In the genomic region with DNA sequence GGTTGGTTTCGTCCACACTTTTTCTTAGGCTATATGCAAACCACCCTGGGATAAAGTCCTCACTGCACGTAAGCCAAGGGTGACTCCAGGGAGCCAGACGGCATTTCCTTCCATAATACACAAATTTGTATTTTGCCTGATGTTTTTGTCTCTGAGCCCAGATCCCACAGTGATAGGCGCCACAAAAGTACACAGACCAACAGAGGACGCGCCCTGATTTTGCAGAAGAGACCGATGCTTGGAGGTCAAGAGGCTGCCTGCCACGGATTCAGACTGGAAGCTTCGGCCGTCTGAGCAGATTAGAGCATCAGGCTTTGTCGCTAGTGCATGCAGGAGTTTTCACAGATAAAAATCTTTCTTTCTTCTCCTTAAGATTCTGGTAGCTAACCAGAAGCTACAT, we compare ENCODE assay signal across 1 cellular context.
TF ChIP-seq lines count a peak whose summit lies in the region.

No MANE protein-coding gene starts in this region.

TF ChIP-seq in HepG2, 621 proteins besides CTCF, POLR2A, EP300 and RAD21 (continued from another document and continues in another):
- TF ChIP-seq, protein P1, sequence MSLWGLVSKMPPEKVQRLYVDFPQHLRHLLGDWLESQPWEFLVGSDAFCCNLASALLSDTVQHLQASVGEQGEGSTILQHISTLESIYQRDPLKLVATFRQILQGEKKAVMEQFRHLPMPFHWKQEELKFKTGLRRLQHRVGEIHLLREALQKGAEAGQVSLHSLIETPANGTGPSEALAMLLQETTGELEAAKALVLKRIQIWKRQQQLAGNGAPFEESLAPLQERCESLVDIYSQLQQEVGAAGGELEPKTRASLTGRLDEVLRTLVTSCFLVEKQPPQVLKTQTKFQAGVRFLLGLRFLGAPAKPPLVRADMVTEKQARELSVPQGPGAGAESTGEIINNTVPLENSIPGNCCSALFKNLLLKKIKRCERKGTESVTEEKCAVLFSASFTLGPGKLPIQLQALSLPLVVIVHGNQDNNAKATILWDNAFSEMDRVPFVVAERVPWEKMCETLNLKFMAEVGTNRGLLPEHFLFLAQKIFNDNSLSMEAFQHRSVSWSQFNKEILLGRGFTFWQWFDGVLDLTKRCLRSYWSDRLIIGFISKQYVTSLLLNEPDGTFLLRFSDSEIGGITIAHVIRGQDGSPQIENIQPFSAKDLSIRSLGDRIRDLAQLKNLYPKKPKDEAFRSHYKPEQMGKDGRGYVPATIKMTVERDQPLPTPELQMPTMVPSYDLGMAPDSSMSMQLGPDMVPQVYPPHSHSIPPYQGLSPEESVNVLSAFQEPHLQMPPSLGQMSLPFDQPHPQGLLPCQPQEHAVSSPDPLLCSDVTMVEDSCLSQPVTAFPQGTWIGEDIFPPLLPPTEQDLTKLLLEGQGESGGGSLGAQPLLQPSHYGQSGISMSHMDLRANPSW (CRISPR knock-in tag; IDR thresholded peaks at IDR 0.05; ENCODE audit: borderline replicate concordance), result no peak
- TF ChIP-seq, protein P2, sequence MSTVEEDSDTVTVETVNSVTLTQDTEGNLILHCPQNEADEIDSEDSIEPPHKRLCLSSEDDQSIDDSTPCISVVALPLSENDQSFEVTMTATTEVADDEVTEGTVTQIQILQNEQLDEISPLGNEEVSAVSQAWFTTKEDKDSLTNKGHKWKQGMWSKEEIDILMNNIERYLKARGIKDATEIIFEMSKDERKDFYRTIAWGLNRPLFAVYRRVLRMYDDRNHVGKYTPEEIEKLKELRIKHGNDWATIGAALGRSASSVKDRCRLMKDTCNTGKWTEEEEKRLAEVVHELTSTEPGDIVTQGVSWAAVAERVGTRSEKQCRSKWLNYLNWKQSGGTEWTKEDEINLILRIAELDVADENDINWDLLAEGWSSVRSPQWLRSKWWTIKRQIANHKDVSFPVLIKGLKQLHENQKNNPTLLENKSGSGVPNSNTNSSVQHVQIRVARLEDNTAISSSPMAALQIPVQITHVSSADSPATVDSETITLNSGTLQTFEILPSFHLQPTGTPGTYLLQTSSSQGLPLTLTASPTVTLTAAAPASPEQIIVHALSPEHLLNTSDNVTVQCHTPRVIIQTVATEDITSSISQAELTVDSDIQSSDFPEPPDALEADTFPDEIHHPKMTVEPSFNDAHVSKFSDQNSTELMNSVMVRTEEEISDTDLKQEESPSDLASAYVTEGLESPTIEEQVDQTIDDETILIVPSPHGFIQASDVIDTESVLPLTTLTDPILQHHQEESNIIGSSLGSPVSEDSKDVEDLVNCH (CRISPR knock-in tag; IDR thresholded peaks at IDR 0.05), result no peak
- TF ChIP-seq, protein P3, sequence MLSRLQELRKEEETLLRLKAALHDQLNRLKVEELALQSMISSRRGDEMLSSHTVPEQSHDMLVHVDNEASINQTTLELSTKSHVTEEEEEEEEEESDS (CRISPR knock-in tag; IDR thresholded peaks at IDR 0.05; ENCODE audit: borderline replicate concordance), result no peak
- TF ChIP-seq NR2C2 (CRISPR knock-in tag; IDR thresholded peaks at IDR 0.05; ENCODE audit: borderline replicate concordance) (no peak), ZNF777 (CRISPR knock-in tag; IDR thresholded peaks at IDR 0.05) (0 out of 2 replicates have a peak, but pooled peaks have one; percentile 18), ZNF251 (CRISPR knock-in tag; IDR thresholded peaks at IDR 0.05) (no peak), ZFP36 (IDR thresholded peaks at IDR 0.05; ENCODE audit: borderline replicate concordance, low read depth, low read length, partially characterized antibody) (no peak), ZSCAN20 (CRISPR knock-in tag; IDR thresholded peaks at IDR 0.05; ENCODE audit: borderline replicate concordance) (no peak), KDM5A (IDR thresholded peaks at IDR 0.05; ENCODE audit: borderline replicate concordance, low read length) (no peak), CHCHD3 (CRISPR knock-in tag; IDR thresholded peaks at IDR 0.05) (no peak), ZFP82 (CRISPR knock-in tag; IDR thresholded peaks at IDR 0.05; ENCODE audit: borderline replicate concordance) (0 out of 2 replicates have a peak, but pooled peaks have one; percentile 17), KLF13 (CRISPR knock-in tag; IDR thresholded peaks at IDR 0.05) (no peak), JUND (CRISPR knock-in tag; IDR thresholded peaks at IDR 0.05) (no peak), ZNF282 (IDR thresholded peaks at IDR 0.05; ENCODE audit: partially characterized antibody) (no peak), POLR2G (IDR thresholded peaks at IDR 0.05; ENCODE audit: low read depth, low read length) (no peak), ZNF207 (IDR thresholded peaks at IDR 0.05; ENCODE audit: borderline replicate concordance) (no peak), RARA (CRISPR knock-in tag; IDR thresholded peaks at IDR 0.05) (0 out of 2 replicates have a peak, but pooled peaks have one; percentile 18), FOSL1 (CRISPR knock-in tag; IDR thresholded peaks at IDR 0.05; ENCODE audit: borderline replicate concordance) (no peak), ZFP1 (CRISPR knock-in tag; IDR thresholded peaks at IDR 0.05) (no peak), RBM22 (optimal IDR thresholded peaks at IDR 0.05; ENCODE audit: low read length) (no peak)
- TF ChIP-seq, protein P4, sequence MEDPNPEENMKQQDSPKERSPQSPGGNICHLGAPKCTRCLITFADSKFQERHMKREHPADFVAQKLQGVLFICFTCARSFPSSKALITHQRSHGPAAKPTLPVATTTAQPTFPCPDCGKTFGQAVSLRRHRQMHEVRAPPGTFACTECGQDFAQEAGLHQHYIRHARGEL (CRISPR knock-in tag; IDR thresholded peaks at IDR 0.05), result no peak
- TF ChIP-seq, protein P5, sequence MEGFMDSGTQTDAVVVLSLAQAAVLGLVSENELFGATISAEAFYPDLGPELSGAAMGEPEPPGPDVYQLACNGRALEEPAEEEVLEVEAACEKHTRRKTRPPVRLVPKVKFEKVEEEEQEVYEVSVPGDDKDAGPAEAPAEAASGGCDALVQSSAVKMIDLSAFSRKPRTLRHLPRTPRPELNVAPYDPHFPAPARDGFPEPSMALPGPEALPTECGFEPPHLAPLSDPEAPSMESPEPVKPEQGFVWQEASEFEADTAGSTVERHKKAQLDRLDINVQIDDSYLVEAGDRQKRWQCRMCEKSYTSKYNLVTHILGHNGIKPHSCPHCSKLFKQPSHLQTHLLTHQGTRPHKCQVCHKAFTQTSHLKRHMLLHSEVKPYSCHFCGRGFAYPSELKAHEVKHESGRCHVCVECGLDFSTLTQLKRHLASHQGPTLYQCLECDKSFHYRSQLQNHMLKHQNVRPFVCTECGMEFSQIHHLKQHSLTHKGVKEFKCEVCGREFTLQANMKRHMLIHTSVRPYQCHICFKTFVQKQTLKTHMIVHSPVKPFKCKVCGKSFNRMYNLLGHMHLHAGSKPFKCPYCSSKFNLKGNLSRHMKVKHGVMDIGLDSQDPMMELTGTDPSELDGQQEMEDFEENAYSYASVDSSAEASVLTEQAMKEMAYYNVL (CRISPR knock-in tag; IDR thresholded peaks at IDR 0.05; ENCODE audit: borderline replicate concordance), result no peak
- TF ChIP-seq, protein P6, sequence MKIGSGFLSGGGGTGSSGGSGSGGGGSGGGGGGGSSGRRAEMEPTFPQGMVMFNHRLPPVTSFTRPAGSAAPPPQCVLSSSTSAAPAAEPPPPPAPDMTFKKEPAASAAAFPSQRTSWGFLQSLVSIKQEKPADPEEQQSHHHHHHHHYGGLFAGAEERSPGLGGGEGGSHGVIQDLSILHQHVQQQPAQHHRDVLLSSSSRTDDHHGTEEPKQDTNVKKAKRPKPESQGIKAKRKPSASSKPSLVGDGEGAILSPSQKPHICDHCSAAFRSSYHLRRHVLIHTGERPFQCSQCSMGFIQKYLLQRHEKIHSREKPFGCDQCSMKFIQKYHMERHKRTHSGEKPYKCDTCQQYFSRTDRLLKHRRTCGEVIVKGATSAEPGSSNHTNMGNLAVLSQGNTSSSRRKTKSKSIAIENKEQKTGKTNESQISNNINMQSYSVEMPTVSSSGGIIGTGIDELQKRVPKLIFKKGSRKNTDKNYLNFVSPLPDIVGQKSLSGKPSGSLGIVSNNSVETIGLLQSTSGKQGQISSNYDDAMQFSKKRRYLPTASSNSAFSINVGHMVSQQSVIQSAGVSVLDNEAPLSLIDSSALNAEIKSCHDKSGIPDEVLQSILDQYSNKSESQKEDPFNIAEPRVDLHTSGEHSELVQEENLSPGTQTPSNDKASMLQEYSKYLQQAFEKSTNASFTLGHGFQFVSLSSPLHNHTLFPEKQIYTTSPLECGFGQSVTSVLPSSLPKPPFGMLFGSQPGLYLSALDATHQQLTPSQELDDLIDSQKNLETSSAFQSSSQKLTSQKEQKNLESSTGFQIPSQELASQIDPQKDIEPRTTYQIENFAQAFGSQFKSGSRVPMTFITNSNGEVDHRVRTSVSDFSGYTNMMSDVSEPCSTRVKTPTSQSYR (CRISPR knock-in tag; IDR thresholded peaks at IDR 0.05; ENCODE audit: borderline replicate concordance), result peak; percentile 24; the same call in 1 of the 2 replicates
- TF ChIP-seq, protein P7, sequence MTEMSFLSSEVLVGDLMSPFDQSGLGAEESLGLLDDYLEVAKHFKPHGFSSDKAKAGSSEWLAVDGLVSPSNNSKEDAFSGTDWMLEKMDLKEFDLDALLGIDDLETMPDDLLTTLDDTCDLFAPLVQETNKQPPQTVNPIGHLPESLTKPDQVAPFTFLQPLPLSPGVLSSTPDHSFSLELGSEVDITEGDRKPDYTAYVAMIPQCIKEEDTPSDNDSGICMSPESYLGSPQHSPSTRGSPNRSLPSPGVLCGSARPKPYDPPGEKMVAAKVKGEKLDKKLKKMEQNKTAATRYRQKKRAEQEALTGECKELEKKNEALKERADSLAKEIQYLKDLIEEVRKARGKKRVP (CRISPR knock-in tag; IDR thresholded peaks at IDR 0.05), result no peak
- TF ChIP-seq, protein P8, sequence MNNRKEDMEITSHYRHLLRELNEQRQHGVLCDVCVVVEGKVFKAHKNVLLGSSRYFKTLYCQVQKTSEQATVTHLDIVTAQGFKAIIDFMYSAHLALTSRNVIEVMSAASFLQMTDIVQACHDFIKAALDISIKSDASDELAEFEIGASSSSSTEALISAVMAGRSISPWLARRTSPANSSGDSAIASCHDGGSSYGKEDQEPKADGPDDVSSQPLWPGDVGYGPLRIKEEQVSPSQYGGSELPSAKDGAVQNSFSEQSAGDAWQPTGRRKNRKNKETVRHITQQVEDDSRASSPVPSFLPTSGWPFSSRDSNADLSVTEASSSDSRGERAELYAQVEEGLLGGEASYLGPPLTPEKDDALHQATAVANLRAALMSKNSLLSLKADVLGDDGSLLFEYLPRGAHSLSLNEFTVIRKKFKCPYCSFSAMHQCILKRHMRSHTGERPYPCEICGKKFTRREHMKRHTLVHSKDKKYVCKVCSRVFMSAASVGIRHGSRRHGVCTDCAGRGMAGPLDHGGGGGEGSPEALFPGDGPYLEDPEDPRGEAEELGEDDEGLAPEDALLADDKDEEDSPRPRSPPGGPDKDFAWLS (CRISPR knock-in tag; IDR thresholded peaks at IDR 0.05; ENCODE audit: borderline replicate concordance), result no peak
- TF ChIP-seq, protein P9, sequence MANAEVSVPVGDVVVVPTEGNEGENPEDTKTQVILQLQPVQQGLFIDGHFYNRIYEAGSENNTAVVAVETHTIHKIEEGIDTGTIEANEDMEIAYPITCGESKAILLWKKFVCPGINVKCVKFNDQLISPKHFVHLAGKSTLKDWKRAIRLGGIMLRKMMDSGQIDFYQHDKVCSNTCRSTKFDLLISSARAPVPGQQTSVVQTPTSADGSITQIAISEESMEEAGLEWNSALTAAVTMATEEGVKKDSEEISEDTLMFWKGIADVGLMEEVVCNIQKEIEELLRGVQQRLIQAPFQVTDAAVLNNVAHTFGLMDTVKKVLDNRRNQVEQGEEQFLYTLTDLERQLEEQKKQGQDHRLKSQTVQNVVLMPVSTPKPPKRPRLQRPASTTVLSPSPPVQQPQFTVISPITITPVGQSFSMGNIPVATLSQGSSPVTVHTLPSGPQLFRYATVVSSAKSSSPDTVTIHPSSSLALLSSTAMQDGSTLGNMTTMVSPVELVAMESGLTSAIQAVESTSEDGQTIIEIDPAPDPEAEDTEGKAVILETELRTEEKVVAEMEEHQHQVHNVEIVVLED (CRISPR knock-in tag; IDR thresholded peaks at IDR 0.05; ENCODE audit: borderline replicate concordance), result no peak
- TF ChIP-seq, protein P10, sequence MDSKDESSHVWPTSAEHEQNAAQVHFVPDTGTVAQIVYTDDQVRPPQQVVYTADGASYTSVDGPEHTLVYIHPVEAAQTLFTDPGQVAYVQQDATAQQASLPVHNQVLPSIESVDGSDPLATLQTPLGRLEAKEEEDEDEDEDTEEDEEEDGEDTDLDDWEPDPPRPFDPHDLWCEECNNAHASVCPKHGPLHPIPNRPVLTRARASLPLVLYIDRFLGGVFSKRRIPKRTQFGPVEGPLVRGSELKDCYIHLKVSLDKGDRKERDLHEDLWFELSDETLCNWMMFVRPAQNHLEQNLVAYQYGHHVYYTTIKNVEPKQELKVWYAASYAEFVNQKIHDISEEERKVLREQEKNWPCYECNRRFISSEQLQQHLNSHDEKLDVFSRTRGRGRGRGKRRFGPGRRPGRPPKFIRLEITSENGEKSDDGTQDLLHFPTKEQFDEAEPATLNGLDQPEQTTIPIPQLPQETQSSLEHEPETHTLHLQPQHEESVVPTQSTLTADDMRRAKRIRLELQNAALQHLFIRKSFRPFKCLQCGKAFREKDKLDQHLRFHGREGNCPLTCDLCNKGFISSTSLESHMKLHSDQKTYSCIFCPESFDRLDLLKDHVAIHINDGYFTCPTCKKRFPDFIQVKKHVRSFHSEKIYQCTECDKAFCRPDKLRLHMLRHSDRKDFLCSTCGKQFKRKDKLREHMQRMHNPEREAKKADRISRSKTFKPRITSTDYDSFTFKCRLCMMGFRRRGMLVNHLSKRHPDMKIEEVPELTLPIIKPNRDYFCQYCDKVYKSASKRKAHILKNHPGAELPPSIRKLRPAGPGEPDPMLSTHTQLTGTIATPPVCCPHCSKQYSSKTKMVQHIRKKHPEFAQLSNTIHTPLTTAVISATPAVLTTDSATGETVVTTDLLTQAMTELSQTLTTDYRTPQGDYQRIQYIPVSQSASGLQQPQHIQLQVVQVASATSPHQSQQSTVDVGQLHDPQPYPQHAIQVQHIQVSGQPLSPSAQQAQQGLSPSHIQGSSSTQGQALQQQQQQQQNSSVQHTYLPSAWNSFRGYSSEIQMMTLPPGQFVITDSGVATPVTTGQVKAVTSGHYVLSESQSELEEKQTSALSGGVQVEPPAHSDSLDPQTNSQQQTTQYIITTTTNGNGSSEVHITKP (CRISPR knock-in tag; IDR thresholded peaks at IDR 0.05; ENCODE audit: low read depth), result no peak
- TF ChIP-seq, protein P11, sequence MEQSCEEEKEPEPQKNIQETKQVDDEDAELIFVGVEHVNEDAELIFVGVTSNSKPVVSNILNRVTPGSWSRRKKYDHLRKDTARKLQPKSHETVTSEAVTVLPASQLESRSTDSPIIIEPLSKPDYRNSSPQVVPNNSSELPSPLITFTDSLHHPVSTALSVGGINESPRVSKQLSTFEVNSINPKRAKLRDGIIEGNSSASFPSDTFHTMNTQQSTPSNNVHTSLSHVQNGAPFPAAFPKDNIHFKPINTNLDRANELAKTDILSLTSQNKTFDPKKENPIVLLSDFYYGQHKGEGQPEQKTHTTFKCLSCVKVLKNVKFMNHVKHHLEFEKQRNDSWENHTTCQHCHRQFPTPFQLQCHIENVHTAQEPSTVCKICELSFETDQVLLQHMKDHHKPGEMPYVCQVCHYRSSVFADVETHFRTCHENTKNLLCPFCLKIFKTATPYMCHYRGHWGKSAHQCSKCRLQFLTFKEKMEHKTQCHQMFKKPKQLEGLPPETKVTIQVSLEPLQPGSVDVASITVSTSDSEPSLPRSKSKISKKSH (CRISPR knock-in tag; IDR thresholded peaks at IDR 0.05; ENCODE audit: borderline replicate concordance), result no peak
- TF ChIP-seq, protein P12, sequence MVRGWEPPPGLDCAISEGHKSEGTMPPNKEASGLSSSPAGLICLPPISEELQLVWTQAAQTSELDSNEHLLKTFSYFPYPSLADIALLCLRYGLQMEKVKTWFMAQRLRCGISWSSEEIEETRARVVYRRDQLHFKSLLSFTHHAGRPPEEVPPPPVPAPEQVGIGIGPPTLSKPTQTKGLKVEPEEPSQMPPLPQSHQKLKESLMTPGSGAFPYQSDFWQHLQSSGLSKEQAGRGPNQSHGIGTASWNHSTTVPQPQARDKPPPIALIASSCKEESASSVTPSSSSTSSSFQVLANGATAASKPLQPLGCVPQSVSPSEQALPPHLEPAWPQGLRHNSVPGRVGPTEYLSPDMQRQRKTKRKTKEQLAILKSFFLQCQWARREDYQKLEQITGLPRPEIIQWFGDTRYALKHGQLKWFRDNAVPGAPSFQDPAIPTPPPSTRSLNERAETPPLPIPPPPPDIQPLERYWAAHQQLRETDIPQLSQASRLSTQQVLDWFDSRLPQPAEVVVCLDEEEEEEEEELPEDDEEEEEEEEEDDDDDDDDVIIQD (CRISPR knock-in tag; IDR thresholded peaks at IDR 0.05; ENCODE audit: low read depth), result no peak; the same call in 1 of the 2 replicates
